Comparison of ENCODE assay signal across 17 cellular contexts in the genomic region with DNA sequence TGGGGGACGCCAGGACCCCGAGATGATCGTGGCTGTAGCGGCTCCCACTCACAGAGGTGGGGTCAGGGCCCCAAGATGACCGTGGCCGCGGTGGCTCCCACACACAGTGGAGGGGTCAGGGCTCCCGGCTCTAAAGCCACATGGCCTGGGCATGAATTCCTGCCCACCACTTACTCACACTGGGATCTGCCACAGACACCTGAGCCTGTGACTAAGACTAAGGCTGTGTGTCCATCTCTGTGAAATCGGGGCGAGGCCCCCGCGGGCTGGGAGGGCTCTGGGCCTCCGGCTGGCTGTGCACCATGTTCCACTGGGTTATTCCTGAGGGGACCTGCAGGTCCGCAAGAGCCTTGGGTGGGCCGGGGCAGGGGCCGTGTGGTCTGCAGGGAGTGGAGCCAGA. TPM values are rescaled to one million over a fixed set of nuclear protein-coding genes. Genes with fewer than 3 reads are reported as not detected.
DNase-seq lines count a peak whose midpoint lies in the region; ATAC-seq and TF ChIP-seq lines count a peak whose summit lies in the region.
"Had no signal": no experiment of that assay in that cellular context is flagged by ENCODE, and none has a peak within 500 bp of the region (broad histone marks: within the 10 kb centered on the region; RNA-seq: fewer than 3 reads in every experiment).

No MANE protein-coding gene starts in this region.

- H3K9me3 ChIP-seq in CD8-positive, alpha-beta T cell (ENCODE audit: low read length) = no peaks in the 10 kb centered on the region
- H3K9me3 ChIP-seq in T-helper 17 cell (ENCODE audit: control insufficient read depth, low read length, poor library complexity, severe bottlenecking) = no peaks in the 10 kb centered on the region
- H3K9me3 ChIP-seq in naive thymus-derived CD4-positive, alpha-beta T cell (ENCODE audit: control insufficient read depth in 2 of 3, low read length in 3 of 3) = no peaks in the 10 kb centered on the region
- H3K9me3 ChIP-seq: A549, MG63 had no signal

- H3K4me3 ChIP-seq in CD8-positive, alpha-beta T cell (ENCODE audit: low read depth, low read length) = no peak overlapping the region
- H3K4me3 ChIP-seq in naive thymus-derived CD4-positive, alpha-beta T cell (ENCODE audit: low read length) = no peak overlapping the region
- H3K4me3 ChIP-seq: A549, MG63 had no signal

- peak overlapping the region; percentile 80 for H3K27ac ChIP-seq in CD8-positive, alpha-beta T cell (ENCODE audit: low read depth, low read length)
- H3K27ac ChIP-seq in naive thymus-derived CD4-positive, alpha-beta T cell (ENCODE audit: low read depth, low read length) = peak overlapping the region; percentile 81
- H3K27ac ChIP-seq: A549, KMS-11 had no signal

- H3K9me3 Mint-ChIP-seq in CD8-positive, alpha-beta T cell = no peaks in the 10 kb centered on the region
- peaks cover 0 to 8% (median 0%) of the 10 kb centered on the region in 11 donors for H3K9me3 Mint-ChIP-seq in naive thymus-derived CD4-positive, alpha-beta T cell
- H3K9me3 Mint-ChIP-seq: CD14-positive monocyte, HFFc6 had no signal

- H3K4me1 ChIP-seq in CD8-positive, alpha-beta T cell (ENCODE audit: insufficient read depth, low read length) = peaks cover 55% of the 10 kb centered on the region
- peaks cover 34 to 48% of the 10 kb centered on the region in 2 donors for H3K4me1 ChIP-seq in naive thymus-derived CD4-positive, alpha-beta T cell (ENCODE audit: control insufficient read depth in 2 of 2, insufficient read depth in 2 of 2, low read length in 2 of 2)

- ATAC-seq in CD8-positive, alpha-beta T cell = no peak
- no peak for ATAC-seq in T-helper 17 cell
- no peak for ATAC-seq in naive thymus-derived CD4-positive, alpha-beta T cell
- no peak for ATAC-seq in GM18873 (IDR thresholded peaks at IDR 0.05; ENCODE audit: low FRiP score, unreplicated experiment)
- ATAC-seq: SK-N-SH treated with all-trans-retinoic acid at 6 μM for 48 hours had no signal

- no peaks in the 10 kb centered on the region for H3K36me3 ChIP-seq in CD8-positive, alpha-beta T cell (ENCODE audit: insufficient read depth, low read length)
- H3K36me3 ChIP-seq in naive thymus-derived CD4-positive, alpha-beta T cell (ENCODE audit: control insufficient read depth in 2 of 3, insufficient read depth in 3 of 3, low read length in 3 of 3) = no peaks in the 10 kb centered on the region
- H3K36me3 ChIP-seq: MG63 had no signal

- peaks cover 41% of the 10 kb centered on the region for H3K4me1 Mint-ChIP-seq in CD8-positive, alpha-beta T cell (ENCODE audit: low read depth)
- H3K4me1 Mint-ChIP-seq in T-helper 17 cell = peaks cover 29% of the 10 kb centered on the region
- H3K4me1 Mint-ChIP-seq in naive thymus-derived CD4-positive, alpha-beta T cell = peaks cover 12 to 66% (median 44%) of the 10 kb centered on the region in 7 donors

- no peaks in the 10 kb centered on the region for H3K36me3 Mint-ChIP-seq in CD8-positive, alpha-beta T cell
- no peaks in the 10 kb centered on the region for H3K36me3 Mint-ChIP-seq in T-helper 17 cell (ENCODE audit: low read depth)
- H3K36me3 Mint-ChIP-seq in naive thymus-derived CD4-positive, alpha-beta T cell = no peaks in the 10 kb centered on the region
- H3K36me3 Mint-ChIP-seq: CD14-positive monocyte had no signal

- TF ChIP-seq CTCF in CD8-positive, alpha-beta T cell (IDR thresholded peaks at IDR 0.05) = no peak

- no peaks in the 10 kb centered on the region for H3K27me3 ChIP-seq in CD8-positive, alpha-beta T cell (ENCODE audit: insufficient read depth, low read length)
- H3K27me3 ChIP-seq in naive thymus-derived CD4-positive, alpha-beta T cell (ENCODE audit: control insufficient read depth in 2 of 2, insufficient read depth in 2 of 2, low read length in 2 of 2) = no peaks in the 10 kb centered on the region
- H3K27me3 ChIP-seq: MG63 had no signal

- no peaks in the 10 kb centered on the region for H3K27me3 Mint-ChIP-seq in CD8-positive, alpha-beta T cell (ENCODE audit: low read depth)
- no peaks in the 10 kb centered on the region for H3K27me3 Mint-ChIP-seq in T-helper 17 cell
- no peaks in the 10 kb centered on the region for H3K27me3 Mint-ChIP-seq in naive thymus-derived CD4-positive, alpha-beta T cell

- intact Hi-C loops in CD8-positive, alpha-beta T cell (cut with DNase I, micrococcal nuclease) = loop anchor here in 1 of 2 experiments (2.0 kb wide), 1 partner anchor 19 kb away; the partner anchor contains the start of gene ZFPM1
- intact Hi-C loops in naive thymus-derived CD4-positive, alpha-beta T cell (cut with micrococcal nuclease) = no loop called here

- no peak overlapping the region for H3K4me3 Mint-ChIP-seq in CD8-positive, alpha-beta T cell
- no peak overlapping the region for H3K4me3 Mint-ChIP-seq in T-helper 17 cell
- H3K4me3 Mint-ChIP-seq in naive thymus-derived CD4-positive, alpha-beta T cell = no peak overlapping the region
- H3K4me3 Mint-ChIP-seq: CD14-positive monocyte, HFFc6 had no signal

- CTCF ChIA-PET in CD8-positive, alpha-beta T cell (lab: Charles Lee) = interaction anchor here (1.3 kb wide), 1 partner anchor 17 kb away, joined by 3 read pairs; no protein-coding TSS in a partner anchor
- CTCF ChIA-PET in naive thymus-derived CD4-positive, alpha-beta T cell (lab: Charles Lee) = no interaction called here

- H3K27ac Mint-ChIP-seq in CD8-positive, alpha-beta T cell = peak overlapping the region; percentile 88
- H3K27ac Mint-ChIP-seq in T-helper 17 cell = peak overlapping the region; percentile 16
- H3K27ac Mint-ChIP-seq in naive thymus-derived CD4-positive, alpha-beta T cell = peak overlapping the region in 5 of 9 donors; percentile 25 to 99 (median 97)
- H3K27ac Mint-ChIP-seq: CD14-positive monocyte, HFFc6 had no signal

- DNase-seq in A172 (ENCODE audit: low spot score) (peak; percentile 37), T-helper 17 cell (no peak), H4 (ENCODE audit: low spot score) (no peak), NCI-H510A treated with DMSO at 0.1 percent for 48 hours (lab: John Stamatoyannopoulos, UW) (no peak)
- DNase-seq in CD8-positive, alpha-beta T cell = no peak
- no peak for DNase-seq in naive thymus-derived CD4-positive, alpha-beta T cell
- DNase-seq: DMS79, HFFc6, MG63, NCI-H1092 treated with DMSO at 0.1 percent for 48 hours, NCI-H524 treated with DMSO at 0.1 percent for 48 hours, SHP77 treated with DMSO at 0.1 percent for 48 hours had no signal

- POLR2A ChIA-PET in CD8-positive, alpha-beta T cell (lab: Charles Lee) = interaction anchor here (1.1 kb wide), 1 partner anchor 18 kb away, joined by 5 read pairs; the partner anchor contains the start of gene ZFPM1
- POLR2A ChIA-PET in naive thymus-derived CD4-positive, alpha-beta T cell (lab: Charles Lee) = interaction anchor here (1.0 to 1.2 kb wide), 2 partner anchors 17 to 19 kb away, joined by 4 to 5 read pairs; partner anchors contain the start of gene ZFPM1

RNA-seq across cellular contexts. Expression of gene ZFPM1, which starts 18.5 kb away (rescaled TPM):
- 0.95 and 1.4 TPM in 2 replicates for total RNA-seq in A172 (2014; rRNA removed; shearing (Covaris generic))
- total RNA-seq in CD8-positive, alpha-beta T cell = 10 to 100 TPM; 43.4 to 46.5 TPM
- 10 to 100 TPM; 24.6 to 29.4 TPM for total RNA-seq in T-helper 17 cell
- 10 to 100 TPM; 13.2 to 28.1 (median 18.1) TPM for total RNA-seq in naive thymus-derived CD4-positive, alpha-beta T cell
- polyA plus RNA-seq in naive thymus-derived CD4-positive, alpha-beta T cell = under 1 TPM; 0.15 to 0.16 TPM
- 0.29 and 0.86 TPM in 2 replicates for total RNA-seq in H4 (2014; rRNA removed; shearing (Covaris generic))

Comparison
In these comparisons a context has a peak if more than half of its experiments do, and no peak if none do; other contexts are left out.
1. H3K27ac Mint-ChIP-seq: peak in every context shown above with its lines; median percentile 97 in naive thymus-derived CD4-positive, alpha-beta T cell; 88 in CD8-positive, alpha-beta T cell; 16 in T-helper 17 cell.